1 cellular context compared by ENCODE assay signal in the genomic region with DNA sequence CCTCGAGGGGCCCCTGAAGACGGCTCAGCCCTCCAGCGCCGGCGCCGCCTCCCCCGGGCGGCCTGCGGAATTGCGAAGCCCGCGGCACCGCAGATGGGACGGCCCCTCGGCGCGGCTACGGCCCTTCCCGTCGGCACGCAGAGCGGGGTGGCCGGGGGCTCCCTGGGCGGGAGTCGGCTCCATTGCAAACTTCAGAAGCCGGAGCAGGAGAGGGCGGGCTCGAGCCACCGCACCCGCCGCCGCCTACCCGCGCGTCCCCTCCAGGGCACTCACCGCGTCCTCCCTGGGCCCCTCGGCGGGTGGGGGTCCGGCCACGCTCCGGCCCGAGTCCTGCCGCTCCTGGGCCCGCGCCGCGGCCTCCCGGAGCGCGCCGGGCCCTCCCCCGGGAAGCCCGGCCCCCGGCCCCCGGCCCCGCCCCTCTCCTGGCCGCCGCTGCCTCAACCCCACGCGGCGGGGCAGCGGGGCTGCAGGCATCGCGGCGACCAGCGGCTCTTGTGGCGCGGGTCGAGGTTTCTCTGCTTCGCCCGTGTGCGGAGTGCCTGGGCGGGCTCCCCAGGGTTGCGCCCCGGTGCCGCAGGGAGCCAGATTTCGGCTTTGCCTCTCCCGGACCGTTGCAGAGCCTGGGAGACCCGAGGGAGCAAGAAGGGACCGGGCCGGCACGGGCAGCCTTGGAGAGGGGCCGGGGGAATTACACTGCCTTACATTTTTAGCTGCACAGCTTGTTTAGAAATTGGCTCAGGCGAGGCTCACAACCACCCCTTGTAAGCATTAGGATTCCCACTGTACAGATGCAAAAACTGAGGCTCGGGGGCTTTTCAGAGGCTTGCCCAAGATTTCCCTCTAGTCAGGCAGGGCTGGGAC.
A peak's percentile ranks its signal among the peaks of the same experiment; 100 is the strongest.
TF ChIP-seq lines count a peak whose summit lies in the region.

A gene (minus strand): TSS at position 359 of the 861 bp plus-strand sequence. CDS start 3,707 bp downstream, outside the sequence.

TF ChIP-seq in HEK293, 187 proteins besides CTCF, POLR2A, EP300 and RAD21 (continued from another document and continues in another):
- TF ChIP-seq, protein P1, sequence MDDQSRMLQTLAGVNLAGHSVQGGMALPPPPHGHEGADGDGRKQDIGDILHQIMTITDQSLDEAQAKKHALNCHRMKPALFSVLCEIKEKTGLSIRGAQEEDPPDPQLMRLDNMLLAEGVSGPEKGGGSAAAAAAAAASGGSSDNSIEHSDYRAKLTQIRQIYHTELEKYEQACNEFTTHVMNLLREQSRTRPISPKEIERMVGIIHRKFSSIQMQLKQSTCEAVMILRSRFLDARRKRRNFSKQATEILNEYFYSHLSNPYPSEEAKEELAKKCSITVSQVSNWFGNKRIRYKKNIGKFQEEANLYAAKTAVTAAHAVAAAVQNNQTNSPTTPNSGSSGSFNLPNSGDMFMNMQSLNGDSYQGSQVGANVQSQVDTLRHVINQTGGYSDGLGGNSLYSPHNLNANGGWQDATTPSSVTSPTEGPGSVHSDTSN (CRISPR knock-in tag; IDR thresholded peaks at IDR 0.05), result no peak
- TF ChIP-seq, protein P2, sequence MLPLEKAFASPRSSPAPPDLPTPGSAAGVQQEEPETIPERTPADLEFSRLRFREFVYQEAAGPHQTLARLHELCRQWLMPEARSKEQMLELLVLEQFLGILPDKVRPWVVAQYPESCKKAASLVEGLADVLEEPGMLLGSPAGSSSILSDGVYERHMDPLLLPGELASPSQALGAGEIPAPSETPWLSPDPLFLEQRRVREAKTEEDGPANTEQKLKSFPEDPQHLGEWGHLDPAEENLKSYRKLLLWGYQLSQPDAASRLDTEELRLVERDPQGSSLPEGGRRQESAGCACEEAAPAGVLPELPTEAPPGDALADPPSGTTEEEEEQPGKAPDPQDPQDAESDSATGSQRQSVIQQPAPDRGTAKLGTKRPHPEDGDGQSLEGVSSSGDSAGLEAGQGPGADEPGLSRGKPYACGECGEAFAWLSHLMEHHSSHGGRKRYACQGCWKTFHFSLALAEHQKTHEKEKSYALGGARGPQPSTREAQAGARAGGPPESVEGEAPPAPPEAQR (tag by site-specific recombination; IDR thresholded peaks at IDR 0.05), result no peak
- TF ChIP-seq ZNF473 (tag by site-specific recombination; IDR thresholded peaks at IDR 0.05), result no peak
- TF ChIP-seq ZNF785 (tag by site-specific recombination; IDR thresholded peaks at IDR 0.05), result no peak
- TF ChIP-seq ZNF221 (tag by site-specific recombination; IDR thresholded peaks at IDR 0.05; ENCODE audit: borderline replicate concordance), result no peak
- TF ChIP-seq ZNF214 (tag by site-specific recombination; IDR thresholded peaks at IDR 0.05; ENCODE audit: borderline replicate concordance), result no peak
- TF ChIP-seq, protein P3, sequence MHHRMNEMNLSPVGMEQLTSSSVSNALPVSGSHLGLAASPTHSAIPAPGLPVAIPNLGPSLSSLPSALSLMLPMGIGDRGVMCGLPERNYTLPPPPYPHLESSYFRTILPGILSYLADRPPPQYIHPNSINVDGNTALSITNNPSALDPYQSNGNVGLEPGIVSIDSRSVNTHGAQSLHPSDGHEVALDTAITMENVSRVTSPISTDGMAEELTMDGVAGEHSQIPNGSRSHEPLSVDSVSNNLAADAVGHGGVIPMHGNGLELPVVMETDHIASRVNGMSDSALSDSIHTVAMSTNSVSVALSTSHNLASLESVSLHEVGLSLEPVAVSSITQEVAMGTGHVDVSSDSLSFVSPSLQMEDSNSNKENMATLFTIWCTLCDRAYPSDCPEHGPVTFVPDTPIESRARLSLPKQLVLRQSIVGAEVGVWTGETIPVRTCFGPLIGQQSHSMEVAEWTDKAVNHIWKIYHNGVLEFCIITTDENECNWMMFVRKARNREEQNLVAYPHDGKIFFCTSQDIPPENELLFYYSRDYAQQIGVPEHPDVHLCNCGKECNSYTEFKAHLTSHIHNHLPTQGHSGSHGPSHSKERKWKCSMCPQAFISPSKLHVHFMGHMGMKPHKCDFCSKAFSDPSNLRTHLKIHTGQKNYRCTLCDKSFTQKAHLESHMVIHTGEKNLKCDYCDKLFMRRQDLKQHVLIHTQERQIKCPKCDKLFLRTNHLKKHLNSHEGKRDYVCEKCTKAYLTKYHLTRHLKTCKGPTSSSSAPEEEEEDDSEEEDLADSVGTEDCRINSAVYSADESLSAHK (tag by site-specific recombination; IDR thresholded peaks at IDR 0.05), result peak; percentile 11; the same call in 1 of the 2 replicates
- TF ChIP-seq, protein P4, sequence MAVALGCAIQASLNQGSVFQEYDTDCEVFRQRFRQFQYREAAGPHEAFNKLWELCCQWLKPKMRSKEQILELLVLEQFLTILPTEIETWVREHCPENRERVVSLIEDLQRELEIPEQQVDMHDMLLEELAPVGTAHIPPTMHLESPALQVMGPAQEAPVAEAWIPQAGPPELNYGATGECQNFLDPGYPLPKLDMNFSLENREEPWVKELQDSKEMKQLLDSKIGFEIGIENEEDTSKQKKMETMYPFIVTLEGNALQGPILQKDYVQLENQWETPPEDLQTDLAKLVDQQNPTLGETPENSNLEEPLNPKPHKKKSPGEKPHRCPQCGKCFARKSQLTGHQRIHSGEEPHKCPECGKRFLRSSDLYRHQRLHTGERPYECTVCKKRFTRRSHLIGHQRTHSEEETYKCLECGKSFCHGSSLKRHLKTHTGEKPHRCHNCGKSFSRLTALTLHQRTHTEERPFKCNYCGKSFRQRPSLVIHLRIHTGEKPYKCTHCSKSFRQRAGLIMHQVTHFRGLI (tag by site-specific recombination; IDR thresholded peaks at IDR 0.05), result 0 out of 2 replicates have a peak, but pooled peaks have one; percentile 28
- no peak for TF ChIP-seq WT1 (tag by site-specific recombination; IDR thresholded peaks at IDR 0.05)
- TF ChIP-seq, protein P5, sequence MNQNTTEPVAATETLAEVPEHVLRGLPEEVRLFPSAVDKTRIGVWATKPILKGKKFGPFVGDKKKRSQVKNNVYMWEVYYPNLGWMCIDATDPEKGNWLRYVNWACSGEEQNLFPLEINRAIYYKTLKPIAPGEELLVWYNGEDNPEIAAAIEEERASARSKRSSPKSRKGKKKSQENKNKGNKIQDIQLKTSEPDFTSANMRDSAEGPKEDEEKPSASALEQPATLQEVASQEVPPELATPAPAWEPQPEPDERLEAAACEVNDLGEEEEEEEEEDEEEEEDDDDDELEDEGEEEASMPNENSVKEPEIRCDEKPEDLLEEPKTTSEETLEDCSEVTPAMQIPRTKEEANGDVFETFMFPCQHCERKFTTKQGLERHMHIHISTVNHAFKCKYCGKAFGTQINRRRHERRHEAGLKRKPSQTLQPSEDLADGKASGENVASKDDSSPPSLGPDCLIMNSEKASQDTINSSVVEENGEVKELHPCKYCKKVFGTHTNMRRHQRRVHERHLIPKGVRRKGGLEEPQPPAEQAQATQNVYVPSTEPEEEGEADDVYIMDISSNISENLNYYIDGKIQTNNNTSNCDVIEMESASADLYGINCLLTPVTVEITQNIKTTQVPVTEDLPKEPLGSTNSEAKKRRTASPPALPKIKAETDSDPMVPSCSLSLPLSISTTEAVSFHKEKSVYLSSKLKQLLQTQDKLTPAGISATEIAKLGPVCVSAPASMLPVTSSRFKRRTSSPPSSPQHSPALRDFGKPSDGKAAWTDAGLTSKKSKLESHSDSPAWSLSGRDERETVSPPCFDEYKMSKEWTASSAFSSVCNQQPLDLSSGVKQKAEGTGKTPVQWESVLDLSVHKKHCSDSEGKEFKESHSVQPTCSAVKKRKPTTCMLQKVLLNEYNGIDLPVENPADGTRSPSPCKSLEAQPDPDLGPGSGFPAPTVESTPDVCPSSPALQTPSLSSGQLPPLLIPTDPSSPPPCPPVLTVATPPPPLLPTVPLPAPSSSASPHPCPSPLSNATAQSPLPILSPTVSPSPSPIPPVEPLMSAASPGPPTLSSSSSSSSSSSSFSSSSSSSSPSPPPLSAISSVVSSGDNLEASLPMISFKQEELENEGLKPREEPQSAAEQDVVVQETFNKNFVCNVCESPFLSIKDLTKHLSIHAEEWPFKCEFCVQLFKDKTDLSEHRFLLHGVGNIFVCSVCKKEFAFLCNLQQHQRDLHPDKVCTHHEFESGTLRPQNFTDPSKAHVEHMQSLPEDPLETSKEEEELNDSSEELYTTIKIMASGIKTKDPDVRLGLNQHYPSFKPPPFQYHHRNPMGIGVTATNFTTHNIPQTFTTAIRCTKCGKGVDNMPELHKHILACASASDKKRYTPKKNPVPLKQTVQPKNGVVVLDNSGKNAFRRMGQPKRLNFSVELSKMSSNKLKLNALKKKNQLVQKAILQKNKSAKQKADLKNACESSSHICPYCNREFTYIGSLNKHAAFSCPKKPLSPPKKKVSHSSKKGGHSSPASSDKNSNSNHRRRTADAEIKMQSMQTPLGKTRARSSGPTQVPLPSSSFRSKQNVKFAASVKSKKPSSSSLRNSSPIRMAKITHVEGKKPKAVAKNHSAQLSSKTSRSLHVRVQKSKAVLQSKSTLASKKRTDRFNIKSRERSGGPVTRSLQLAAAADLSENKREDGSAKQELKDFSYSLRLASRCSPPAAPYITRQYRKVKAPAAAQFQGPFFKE (tag by site-specific recombination; IDR thresholded peaks at IDR 0.05; ENCODE audit: borderline replicate concordance), result no peak
- peak; percentile 45; the same call in 1 of the 2 replicates for TF ChIP-seq ZNF2 (tag by site-specific recombination; IDR thresholded peaks at IDR 0.05)
- TF ChIP-seq, protein P6, sequence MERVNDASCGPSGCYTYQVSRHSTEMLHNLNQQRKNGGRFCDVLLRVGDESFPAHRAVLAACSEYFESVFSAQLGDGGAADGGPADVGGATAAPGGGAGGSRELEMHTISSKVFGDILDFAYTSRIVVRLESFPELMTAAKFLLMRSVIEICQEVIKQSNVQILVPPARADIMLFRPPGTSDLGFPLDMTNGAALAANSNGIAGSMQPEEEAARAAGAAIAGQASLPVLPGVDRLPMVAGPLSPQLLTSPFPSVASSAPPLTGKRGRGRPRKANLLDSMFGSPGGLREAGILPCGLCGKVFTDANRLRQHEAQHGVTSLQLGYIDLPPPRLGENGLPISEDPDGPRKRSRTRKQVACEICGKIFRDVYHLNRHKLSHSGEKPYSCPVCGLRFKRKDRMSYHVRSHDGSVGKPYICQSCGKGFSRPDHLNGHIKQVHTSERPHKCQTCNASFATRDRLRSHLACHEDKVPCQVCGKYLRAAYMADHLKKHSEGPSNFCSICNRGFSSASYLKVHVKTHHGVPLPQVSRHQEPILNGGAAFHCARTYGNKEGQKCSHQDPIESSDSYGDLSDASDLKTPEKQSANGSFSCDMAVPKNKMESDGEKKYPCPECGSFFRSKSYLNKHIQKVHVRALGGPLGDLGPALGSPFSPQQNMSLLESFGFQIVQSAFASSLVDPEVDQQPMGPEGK (tag by site-specific recombination; IDR thresholded peaks at IDR 0.05), result no peak
- no peak for TF ChIP-seq ZBTB21 (tag by site-specific recombination; IDR thresholded peaks at IDR 0.05)
- TF ChIP-seq ZNF146 (tag by site-specific recombination; IDR thresholded peaks at IDR 0.05), result no peak
- TF ChIP-seq ZNF416 (tag by site-specific recombination; IDR thresholded peaks at IDR 0.05), result no peak
- TF ChIP-seq ZNF514 (tag by site-specific recombination; IDR thresholded peaks at IDR 0.05), result no peak
- TF ChIP-seq ZNF548 (tag by site-specific recombination; IDR thresholded peaks at IDR 0.05), result no peak
- TF ChIP-seq, protein P7, sequence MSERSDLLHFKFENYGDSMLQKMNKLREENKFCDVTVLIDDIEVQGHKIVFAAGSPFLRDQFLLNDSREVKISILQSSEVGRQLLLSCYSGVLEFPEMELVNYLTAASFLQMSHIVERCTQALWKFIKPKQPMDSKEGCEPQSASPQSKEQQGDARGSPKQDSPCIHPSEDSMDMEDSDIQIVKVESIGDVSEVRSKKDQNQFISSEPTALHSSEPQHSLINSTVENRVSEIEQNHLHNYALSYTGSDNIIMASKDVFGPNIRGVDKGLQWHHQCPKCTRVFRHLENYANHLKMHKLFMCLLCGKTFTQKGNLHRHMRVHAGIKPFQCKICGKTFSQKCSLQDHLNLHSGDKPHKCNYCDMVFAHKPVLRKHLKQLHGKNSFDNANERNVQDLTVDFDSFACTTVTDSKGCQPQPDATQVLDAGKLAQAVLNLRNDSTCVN (tag by site-specific recombination; optimal IDR thresholded peaks at IDR 0.05), result peak; percentile 63
- no peak for TF ChIP-seq ZNF341 (tag by site-specific recombination; IDR thresholded peaks at IDR 0.05; ENCODE audit: low read depth)
- no peak for TF ChIP-seq ZNF423 (tag by site-specific recombination; IDR thresholded peaks at IDR 0.05)
- 0 out of 2 replicates have a peak, but pooled peaks have one; percentile 13 for TF ChIP-seq ZSCAN30 (tag by site-specific recombination; IDR thresholded peaks at IDR 0.05)
- no peak for TF ChIP-seq ZNF155 (tag by site-specific recombination; IDR thresholded peaks at IDR 0.05)
- TF ChIP-seq ZNF274 (IDR thresholded peaks at IDR 0.05; ENCODE audit: low read length), result no peak
- no peak for TF ChIP-seq ZNF274 (tag by site-specific recombination; IDR thresholded peaks at IDR 0.05; ENCODE audit: borderline replicate concordance)
- no peak for TF ChIP-seq ZNF202 (tag by site-specific recombination; IDR thresholded peaks at IDR 0.05; ENCODE audit: borderline replicate concordance)
- TF ChIP-seq ZNF544 (tag by site-specific recombination; IDR thresholded peaks at IDR 0.05), result no peak
- TF ChIP-seq ZNF660 (tag by site-specific recombination; IDR thresholded peaks at IDR 0.05), result 0 out of 2 replicates have a peak, but pooled peaks have one; percentile 10
- no peak for TF ChIP-seq ZNF707 (tag by site-specific recombination; IDR thresholded peaks at IDR 0.05)
- TF ChIP-seq, protein P8, sequence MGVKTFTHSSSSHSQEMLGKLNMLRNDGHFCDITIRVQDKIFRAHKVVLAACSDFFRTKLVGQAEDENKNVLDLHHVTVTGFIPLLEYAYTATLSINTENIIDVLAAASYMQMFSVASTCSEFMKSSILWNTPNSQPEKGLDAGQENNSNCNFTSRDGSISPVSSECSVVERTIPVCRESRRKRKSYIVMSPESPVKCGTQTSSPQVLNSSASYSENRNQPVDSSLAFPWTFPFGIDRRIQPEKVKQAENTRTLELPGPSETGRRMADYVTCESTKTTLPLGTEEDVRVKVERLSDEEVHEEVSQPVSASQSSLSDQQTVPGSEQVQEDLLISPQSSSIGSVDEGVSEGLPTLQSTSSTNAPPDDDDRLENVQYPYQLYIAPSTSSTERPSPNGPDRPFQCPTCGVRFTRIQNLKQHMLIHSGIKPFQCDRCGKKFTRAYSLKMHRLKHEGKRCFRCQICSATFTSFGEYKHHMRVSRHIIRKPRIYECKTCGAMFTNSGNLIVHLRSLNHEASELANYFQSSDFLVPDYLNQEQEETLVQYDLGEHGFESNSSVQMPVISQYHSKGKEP (tag by site-specific recombination; IDR thresholded peaks at IDR 0.05), result no peak
- TF ChIP-seq ZBTB7A (tag by site-specific recombination; IDR thresholded peaks at IDR 0.05; ENCODE audit: low read depth), result no peak
- TF ChIP-seq ZNF791 (tag by site-specific recombination; IDR thresholded peaks at IDR 0.05), result no peak
- peak; percentile 66; the same call in 1 of the 2 replicates for TF ChIP-seq ZIC2 (tag by site-specific recombination; IDR thresholded peaks at IDR 0.05)
- TF ChIP-seq, protein P9, sequence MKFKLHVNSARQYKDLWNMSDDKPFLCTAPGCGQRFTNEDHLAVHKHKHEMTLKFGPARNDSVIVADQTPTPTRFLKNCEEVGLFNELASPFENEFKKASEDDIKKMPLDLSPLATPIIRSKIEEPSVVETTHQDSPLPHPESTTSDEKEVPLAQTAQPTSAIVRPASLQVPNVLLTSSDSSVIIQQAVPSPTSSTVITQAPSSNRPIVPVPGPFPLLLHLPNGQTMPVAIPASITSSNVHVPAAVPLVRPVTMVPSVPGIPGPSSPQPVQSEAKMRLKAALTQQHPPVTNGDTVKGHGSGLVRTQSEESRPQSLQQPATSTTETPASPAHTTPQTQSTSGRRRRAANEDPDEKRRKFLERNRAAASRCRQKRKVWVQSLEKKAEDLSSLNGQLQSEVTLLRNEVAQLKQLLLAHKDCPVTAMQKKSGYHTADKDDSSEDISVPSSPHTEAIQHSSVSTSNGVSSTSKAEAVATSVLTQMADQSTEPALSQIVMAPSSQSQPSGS (tag by site-specific recombination; IDR thresholded peaks at IDR 0.05; ENCODE audit: low read depth), result no peak
- TF ChIP-seq ZFP41 (tag by site-specific recombination; IDR thresholded peaks at IDR 0.05; ENCODE audit: borderline replicate concordance), result no peak
- no peak for TF ChIP-seq ZNF747 (tag by site-specific recombination; IDR thresholded peaks at IDR 0.05)
- TF ChIP-seq KLF10 (tag by site-specific recombination; IDR thresholded peaks at IDR 0.05), result no peak; the same call in 1 of the 2 replicates
